Comparison of ENCODE assay signal across 11 cellular contexts in genomic region chr9:106697390-106697789, GRCh38.
A peak's percentile ranks its signal among the peaks of the same experiment; 100 is the strongest.
DNase-seq lines count a peak whose midpoint lies in the region; ATAC-seq and TF ChIP-seq lines count a peak whose summit lies in the region.
"Had no signal": no experiment of that assay in that cellular context is flagged by ENCODE, and none has a peak within 500 bp of the region (broad histone marks: within the 10 kb centered on the region; RNA-seq: fewer than 3 reads in every experiment).

No MANE protein-coding gene starts in this region.

- POLR2A ChIA-PET in AG04449 (lab: Yijun Ruan, JAX), result interaction anchor here (0.6 kb wide), 1 partner anchor 189 kb away, joined by 3 read pairs; no protein-coding TSS in a partner anchor

- H2AFZ ChIP-seq in neural progenitor cell (replicated peaks), result peak overlapping the region; percentile 70

- no peaks in the 10 kb centered on the region for H3K9me3 Mint-ChIP-seq in neural progenitor cell
- H3K9me3 Mint-ChIP-seq in effector memory CD8-positive, alpha-beta T cell, result peaks cover 0 to 9% of the 10 kb centered on the region in 2 donors

- H3K79me2 ChIP-seq in neural progenitor cell (ENCODE audit: low read depth), result no peaks in the 10 kb centered on the region

- no peaks in the 10 kb centered on the region for H3K4me1 ChIP-seq in neural progenitor cell

- H3K27me3 Mint-ChIP-seq in neural progenitor cell (ENCODE audit: insufficient read depth, low read depth), result no peaks in the 10 kb centered on the region
- no peaks in the 10 kb centered on the region for H3K27me3 Mint-ChIP-seq in effector memory CD8-positive, alpha-beta T cell

- peaks cover 3% of the 10 kb centered on the region for H3K4me1 Mint-ChIP-seq in neural progenitor cell
- H3K4me1 Mint-ChIP-seq in effector memory CD8-positive, alpha-beta T cell (ENCODE audit: low read depth in 2 of 2), result no peaks in the 10 kb centered on the region

- no peak overlapping the region for H3K4me3 Mint-ChIP-seq in neural progenitor cell
- no peak overlapping the region for H3K4me3 Mint-ChIP-seq in effector memory CD8-positive, alpha-beta T cell

- no peaks in the 10 kb centered on the region for H4K20me1 ChIP-seq in neural progenitor cell (ENCODE audit: low read depth)

- ATAC-seq in effector memory CD8-positive, alpha-beta T cell (replicated peaks), result no peak

- no peaks in the 10 kb centered on the region for H3K36me3 Mint-ChIP-seq in neural progenitor cell
- no peaks in the 10 kb centered on the region for H3K36me3 Mint-ChIP-seq in effector memory CD8-positive, alpha-beta T cell (ENCODE audit: insufficient read depth)

- no peak overlapping the region for H3K27ac ChIP-seq in neural progenitor cell

- DNase-seq in AG04449 (ENCODE audit: low read depth, low spot score), result no peak
- peak; percentile 10 for DNase-seq in NCI-H2107 (lab: John Stamatoyannopoulos, UW)
- peak; percentile 2 for DNase-seq in choroid plexus epithelial cell (ENCODE audit: low read depth)
- DNase-seq in neural progenitor cell (ENCODE audit: low spot score), result no peak
- DNase-seq in anterior cingulate cortex (lab: John Stamatoyannopoulos, UW), result no peak
- DNase-seq in OCI-M2 (lab: John Stamatoyannopoulos, UW; ENCODE audit: unreplicated experiment), result no peak
- no peak for DNase-seq in effector memory CD8-positive, alpha-beta T cell
- DNase-seq in HuH-7 (ENCODE audit: low spot score), result no peak
- DNase-seq: activated CD8-positive, alpha-beta memory T cell treated with anti-CD3 and anti-CD28 coated beads, Interleukin-2, amount 50 U/mL, for 48 hours; GF-D8; T1000 had no signal

- H3K4me2 ChIP-seq in neural progenitor cell, result no peak overlapping the region

- CTCF ChIA-PET in AG04449 (lab: Yijun Ruan, JAX), result interaction anchor here (1.0 kb wide), 1 partner anchor 165 kb away, joined by 3 read pairs; no protein-coding TSS in a partner anchor

- no peaks in the 10 kb centered on the region for H3K9me3 ChIP-seq in neural progenitor cell (ENCODE audit: low read depth)

- H3K27me3 ChIP-seq in neural progenitor cell, result no peaks in the 10 kb centered on the region

- no peaks in the 10 kb centered on the region for H3F3A ChIP-seq in neural progenitor cell (ENCODE audit: low read depth)

- H3K4me3 ChIP-seq in AG04449 (ENCODE audit: low read depth, low read length) (peak overlapping the region; percentile 52), choroid plexus epithelial cell (ENCODE audit: low read depth, low read length) (no peak overlapping the region), neural progenitor cell (no peak overlapping the region)

- no peak overlapping the region for H3K9ac ChIP-seq in neural progenitor cell

- TF ChIP-seq CTCF in AG04449 (IDR thresholded peaks at IDR 0.05; ENCODE audit: insufficient read depth, low read length, missing control alignments) (no peak), choroid plexus epithelial cell (conservative IDR thresholded peaks at IDR 0.05; ENCODE audit: low read depth, low read length) (no peak), neural progenitor cell (IDR thresholded peaks at IDR 0.05) (no peak)

- no peaks in the 10 kb centered on the region for H3K36me3 ChIP-seq in neural progenitor cell

- H3K27ac Mint-ChIP-seq in neural progenitor cell, result no peak overlapping the region
- H3K27ac Mint-ChIP-seq in effector memory CD8-positive, alpha-beta T cell, result no peak overlapping the region

Comparison
In these comparisons a context has a peak if more than half of its experiments do, and no peak if none do; other contexts are left out.
1. DNase-seq: peak in NCI-H2107 (single experiment) and choroid plexus epithelial cell (single experiment); none in AG04449 (single experiment), neural progenitor cell (single experiment), anterior cingulate cortex (0 of 58), OCI-M2 (single experiment), effector memory CD8-positive, alpha-beta T cell (0 of 3) and HuH-7 (single experiment).